Comparison of ENCODE assay signal across 19 cellular contexts in genomic region chr15:82231233-82231632, GRCh38. TPM values are rescaled to one million over a fixed set of nuclear protein-coding genes. Genes with fewer than 3 reads are reported as not detected.
A peak's percentile ranks its signal among the peaks of the same experiment; 100 is the strongest.
DNase-seq lines count a peak whose midpoint lies in the region; TF ChIP-seq lines count a peak whose summit lies in the region.
"Had no signal": no experiment of that assay in that cellular context is flagged by ENCODE, and none has a peak within 500 bp of the region (broad histone marks: within the 10 kb centered on the region; RNA-seq: fewer than 3 reads in every experiment).

No MANE protein-coding gene starts in this region.

- no peaks in the 10 kb centered on the region for H3K9me3 Mint-ChIP-seq in CD8-positive, alpha-beta memory T cell
- H3K9me3 Mint-ChIP-seq: H9 had no signal

- H3K27ac Mint-ChIP-seq in CD8-positive, alpha-beta memory T cell, result peak overlapping the region in 1 of 8 donors; percentile 77

- H3K36me3 ChIP-seq in neural cell (ENCODE audit: insufficient read depth, low read length), result no peaks in the 10 kb centered on the region
- peaks cover 10% of the 10 kb centered on the region for H3K36me3 ChIP-seq in CD8-positive, alpha-beta memory T cell (ENCODE audit: insufficient read depth, low read length)

- H3K4me1 Mint-ChIP-seq in CD8-positive, alpha-beta memory T cell, result peaks cover 0 to 21% (median 10%) of the 10 kb centered on the region in 3 donors

- no peaks in the 10 kb centered on the region for H3K9me2 ChIP-seq in neural cell (ENCODE audit: insufficient read depth, low read length)

- DNase-seq in Jurkat, Clone E6-1 (ENCODE audit: low read depth, low spot score), result peak; percentile 9
- peak; percentile 12 for DNase-seq in LHCN-M2 (ENCODE audit: low read depth)
- peak; percentile 8 for DNase-seq in astrocyte of the hippocampus (ENCODE audit: low read depth, low spot score)
- DNase-seq in CD8-positive, alpha-beta memory T cell, result no peak
- DNase-seq in HEK293T (ENCODE audit: extremely low spot score), result no peak
- no peak for DNase-seq in DMS 273 (lab: John Stamatoyannopoulos, UW; ENCODE audit: unreplicated experiment)
- DNase-seq: AML-193, COR-L47, DMS153, GDM1, H9, Karpas-422, NCI-H1092 treated with DMSO at 0.1 percent for 48 hours, NCI-H1694 treated with DMSO at 0.1 percent for 48 hours, NCI-H2107, NCI-H226, NCI-H524 had no signal

- no peak overlapping the region for H3K4me3 Mint-ChIP-seq in CD8-positive, alpha-beta memory T cell
- H3K4me3 Mint-ChIP-seq: H9 had no signal

- CTCF ChIA-PET in CD8-positive, alpha-beta memory T cell (lab: Charles Lee), result no interaction called here
- CTCF ChIA-PET in HEK293T (lab: Yijun Ruan, JAX), result no interaction called here

- H3K9me3 ChIP-seq in neural cell (ENCODE audit: low read length), result no peaks in the 10 kb centered on the region
- no peaks in the 10 kb centered on the region for H3K9me3 ChIP-seq in CD8-positive, alpha-beta memory T cell (ENCODE audit: low read length)

- TF ChIP-seq EP300 in neural cell (conservative IDR thresholded peaks at IDR 0.05; ENCODE audit: poor library complexity, severe bottlenecking), result no peak

- POLR2A ChIA-PET in CD8-positive, alpha-beta memory T cell (lab: Charles Lee), result no interaction called here
- POLR2A ChIA-PET in HEK293T (lab: Yijun Ruan, JAX), result no interaction called here

- no peaks in the 10 kb centered on the region for H3F3A ChIP-seq in neural cell (ENCODE audit: insufficient read depth, low read length, poor library complexity, severe bottlenecking)

- no peaks in the 10 kb centered on the region for H3K79me2 ChIP-seq in neural cell (replicated peaks; ENCODE audit: insufficient read depth, low read length)

- H3K27me3 ChIP-seq in neural cell (ENCODE audit: insufficient read depth, low read depth, low read length), result no peaks in the 10 kb centered on the region
- no peaks in the 10 kb centered on the region for H3K27me3 ChIP-seq in CD8-positive, alpha-beta memory T cell (ENCODE audit: insufficient read depth, low read length, poor library complexity, severe bottlenecking)

- no peak overlapping the region for H3K27ac ChIP-seq in neural cell (ENCODE audit: low read length)
- H3K27ac ChIP-seq in CD8-positive, alpha-beta memory T cell (ENCODE audit: low read depth, low read length), result no peak overlapping the region
- H3K27ac ChIP-seq: C4-2B had no signal

- H3K9ac ChIP-seq in neural cell (ENCODE audit: low read length), result no peak overlapping the region

- H4K20me1 ChIP-seq in neural cell (ENCODE audit: insufficient read depth), result no peaks in the 10 kb centered on the region

- no peak for TF ChIP-seq RAD21 in neural cell (conservative IDR thresholded peaks at IDR 0.05)

- peaks cover 25 to 60% (median 36%) of the 10 kb centered on the region in 3 donors for H3K36me3 Mint-ChIP-seq in CD8-positive, alpha-beta memory T cell

- H3K27me3 Mint-ChIP-seq in CD8-positive, alpha-beta memory T cell, result no peaks in the 10 kb centered on the region

- no peak overlapping the region for H2AFZ ChIP-seq in neural cell (ENCODE audit: low read depth, low read length)

- TF ChIP-seq CTCF in neural cell (IDR thresholded peaks at IDR 0.05; ENCODE audit: poor library complexity, severe bottlenecking), result no peak

- H3K4me1 ChIP-seq in CD8-positive, alpha-beta memory T cell (ENCODE audit: insufficient read depth, low read length), result no peaks in the 10 kb centered on the region

- H3K4me2 ChIP-seq in neural cell (ENCODE audit: low read length), result no peak overlapping the region

- no peak overlapping the region for H3K4me3 ChIP-seq in Jurkat, Clone E6-1 (ENCODE audit: low read length)
- H3K4me3 ChIP-seq in neural cell (ENCODE audit: low read length), result no peak overlapping the region
- no peak overlapping the region for H3K4me3 ChIP-seq in CD8-positive, alpha-beta memory T cell (ENCODE audit: low read length)

TF ChIP-seq in neural cell, 6 proteins besides CTCF, POLR2A, EP300 and RAD21:
- TF ChIP-seq MXI1 (conservative IDR thresholded peaks at IDR 0.05; ENCODE audit: poor library complexity, severe bottlenecking), result no peak
- peak; percentile 21 for TF ChIP-seq POLR2AphosphoS5 (IDR thresholded peaks at IDR 0.05)
- TF ChIP-seq TAF1 (IDR thresholded peaks at IDR 0.05; ENCODE audit: low read depth), result no peak
TF ChIP-seq in neural cell: peak in this region for 1.

TF ChIP-seq in HEK293T, 16 proteins besides CTCF, POLR2A, EP300 and RAD21:
- TF ChIP-seq TARDBP (IDR thresholded peaks at IDR 0.05) (no peak), HDGF (IDR thresholded peaks at IDR 0.05; ENCODE audit: borderline replicate concordance) (no peak), ELF4 (IDR thresholded peaks at IDR 0.05) (no peak), L3MBTL2 (conservative IDR thresholded peaks at IDR 0.05) (no peak), NFRKB (IDR thresholded peaks at IDR 0.05) (no peak)

RNA-seq across cellular contexts. Expression of gene EFL1, which starts 31.3 kb away (rescaled TPM):
- polyA plus RNA-seq in Jurkat, Clone E6-1 (2012; ENCODE audit: insufficient read depth, insufficient read length), result 32.2 TPM
- 19.6 and 20.6 TPM in 2 replicates for total RNA-seq in LHCN-M2 (2014; rRNA removed)
- polyA plus RNA-seq in LHCN-M2 (2012), result 8.7 TPM
- 16.8 and 23.7 TPM in 2 replicates for polyA plus RNA-seq in neural cell
- 27.8 and 36.5 TPM in 2 replicates for polyA minus RNA-seq in neural cell
- total RNA-seq in CD8-positive, alpha-beta memory T cell, result 10 to 100 TPM; 22.1 to 22.2 TPM
- polyA plus RNA-seq in CD8-positive, alpha-beta memory T cell, result 18.3 TPM

RNA-seq across cellular contexts. Expression of gene SAXO2, which starts 31.4 kb away (rescaled TPM):
- 2.0 TPM for polyA plus RNA-seq in Jurkat, Clone E6-1 (2012; ENCODE audit: insufficient read depth, insufficient read length)
- total RNA-seq in LHCN-M2 (2014; rRNA removed), result 0.17 TPM in 1 of 2 replicates, not detected in the other
- polyA plus RNA-seq in LHCN-M2 (2012), result 0.96 TPM
- 4.0 and 8.6 TPM in 2 replicates for polyA plus RNA-seq in neural cell
- 3.8 and 7.3 TPM in 2 replicates for polyA minus RNA-seq in neural cell
- 1 to 10 TPM in 1 of 2 experiments, under 1 TPM in 1; 0.97 to 1.6 TPM for total RNA-seq in CD8-positive, alpha-beta memory T cell
- 1.9 TPM for polyA plus RNA-seq in CD8-positive, alpha-beta memory T cell

Comparison
In these comparisons a context has a peak if more than half of its experiments do, and no peak if none do; other contexts are left out.
1. DNase-seq: peak in Jurkat, Clone E6-1 (single experiment), LHCN-M2 (single experiment) and astrocyte of the hippocampus (single experiment); none in CD8-positive, alpha-beta memory T cell (0 of 5), HEK293T (single experiment) and DMS 273 (single experiment).